In genomic region chr12:26057271-26057670, GRCh38 we compare ENCODE assay signal across 3 cellular contexts.
DNase-seq lines count a peak whose midpoint lies in the region; TF ChIP-seq lines count a peak whose summit lies in the region.
"Not testable (repeated sequence)": the region's sequence is repeated elsewhere in the genome, so short reads cannot be mapped to it uniquely, and the experiment has no call there.

No MANE protein-coding gene starts in this region.

- H3K9me3 Mint-ChIP-seq in glutamatergic neuron (ENCODE audit: unreplicated experiment) = not testable (repeated sequence)

- CTCF ChIA-PET in HEK293 (lab: Yijun Ruan, JAX) = interaction anchor here (0.7 kb wide), 1 partner anchor 40 kb away, joined by 3 read pairs; no protein-coding TSS in a partner anchor

- H3K36me3 Mint-ChIP-seq in glutamatergic neuron (ENCODE audit: unreplicated experiment) = not testable (repeated sequence)

- H3K9me3 ChIP-seq in HEK293 (ENCODE audit: control insufficient read depth, insufficient read depth, low read depth, low read length) = not testable (repeated sequence)

- H3K27ac ChIP-seq in HEK293 (ENCODE audit: extremely low read depth, low read depth, low read length) = not testable (repeated sequence)
- H3K27ac ChIP-seq in VCaP = peak overlapping the region; percentile 69

- H3K4me1 Mint-ChIP-seq in glutamatergic neuron (ENCODE audit: low read depth, unreplicated experiment) = not testable (repeated sequence)

- DNase-seq in glutamatergic neuron = not testable (repeated sequence)

- not testable (repeated sequence) for TF ChIP-seq CTCF in HEK293 (tag by site-specific recombination; IDR thresholded peaks at IDR 0.05); VCaP (conservative IDR thresholded peaks at IDR 0.05); glutamatergic neuron (IDR thresholded peaks at IDR 0.05; ENCODE audit: partially characterized antibody, unreplicated experiment)

- not testable (repeated sequence) for H3K4me3 Mint-ChIP-seq in glutamatergic neuron (ENCODE audit: unreplicated experiment)

- POLR2A ChIA-PET in HEK293 (lab: Yijun Ruan, JAX) = not testable (repeated sequence)

- H3K27ac Mint-ChIP-seq in glutamatergic neuron (ENCODE audit: unreplicated experiment) = peak overlapping the region; percentile 38

- H3K4me1 ChIP-seq in HEK293 (ENCODE audit: control insufficient read depth, insufficient read depth, low read length) = peaks cover 15% of the 10 kb centered on the region

- not testable (repeated sequence) for H3K36me3 ChIP-seq in HEK293 (ENCODE audit: control insufficient read depth in 2 of 2, insufficient read depth in 1 of 2, low read length in 2 of 2)

- not testable (repeated sequence) for H3K27me3 Mint-ChIP-seq in glutamatergic neuron (ENCODE audit: unreplicated experiment)

- not testable (repeated sequence) for H3K4me3 ChIP-seq in HEK293 (ENCODE audit: low read depth, low read length)

TF ChIP-seq in HEK293, 187 proteins besides CTCF, POLR2A, EP300 and RAD21:
- TF ChIP-seq ZNF146 (tag by site-specific recombination; IDR thresholded peaks at IDR 0.05) = peak; percentile 98
- peak; percentile 82; the same call in 1 of the 2 replicates for TF ChIP-seq ZNF280D (tag by site-specific recombination; IDR thresholded peaks at IDR 0.05)
- TF ChIP-seq ZNF580 (tag by site-specific recombination; IDR thresholded peaks at IDR 0.05) = peak; percentile 85
TF ChIP-seq in HEK293: peak in this region for 3; not testable (repeated sequence) for 184.
